Comparison of ENCODE assay signal across 1 cellular context in the genomic region with DNA sequence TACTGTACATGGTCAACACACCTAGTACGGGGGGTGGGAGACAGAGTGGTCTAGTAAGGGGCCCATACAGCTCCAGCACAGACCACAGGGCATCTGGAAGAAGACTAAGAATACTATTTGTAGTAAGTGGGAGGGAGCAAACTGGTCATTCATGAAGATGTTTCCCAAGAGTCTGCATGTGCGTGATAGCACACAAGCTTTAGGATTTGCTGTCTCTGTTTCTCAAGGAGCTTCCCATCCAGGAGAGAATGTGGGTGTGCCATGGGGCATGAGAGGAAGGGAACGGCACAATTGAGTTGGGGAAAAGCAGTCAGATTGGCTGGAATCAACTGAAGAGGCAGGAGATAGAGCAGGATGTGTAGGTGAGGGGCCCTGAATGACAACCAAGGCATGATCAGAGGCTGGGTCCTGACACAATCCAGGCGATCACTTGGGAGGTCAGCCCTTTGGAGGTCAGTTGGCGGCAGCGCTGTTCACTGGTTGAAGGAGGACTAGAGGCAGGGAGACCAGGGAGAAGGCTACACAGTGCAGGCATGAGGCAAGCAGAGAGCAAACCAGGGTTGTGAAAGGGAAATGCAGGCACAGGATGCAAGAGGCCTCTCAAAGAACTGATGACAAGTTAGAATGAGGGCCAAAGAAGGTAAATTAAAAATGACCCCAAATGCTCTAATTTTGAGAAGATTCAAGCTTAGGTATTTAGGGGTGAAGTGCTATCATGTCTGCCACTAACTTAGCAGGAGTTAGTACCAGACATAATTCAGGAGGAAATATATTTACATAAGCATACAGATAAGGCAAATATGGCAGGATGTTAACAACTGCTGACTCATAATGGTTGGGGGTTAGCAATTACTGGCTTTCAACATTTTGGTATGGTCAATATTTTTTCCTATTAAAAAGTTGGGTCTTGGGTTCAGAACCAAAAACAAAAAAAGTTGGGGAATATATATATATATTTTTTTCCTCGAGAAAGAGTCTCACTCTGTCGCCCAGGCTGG.
TF ChIP-seq lines count a peak whose summit lies in the region.

No MANE protein-coding gene starts in this region.

TF ChIP-seq in GM12878, 131 proteins besides CTCF, POLR2A, EP300 and RAD21:
- TF ChIP-seq RUNX3 (IDR thresholded peaks at IDR 0.05; ENCODE audit: low read length) (peak; percentile 23; the same call in 1 of the 2 replicates), JUNB (IDR thresholded peaks at IDR 0.05) (peak; percentile 59)
- TF ChIP-seq, protein P1, sequence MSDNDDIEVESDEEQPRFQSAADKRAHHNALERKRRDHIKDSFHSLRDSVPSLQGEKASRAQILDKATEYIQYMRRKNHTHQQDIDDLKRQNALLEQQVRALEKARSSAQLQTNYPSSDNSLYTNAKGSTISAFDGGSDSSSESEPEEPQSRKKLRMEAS (IDR thresholded peaks at IDR 0.05; ENCODE audit: low read depth, low read length): no peak
